Comparison of ENCODE assay signal across 14 cellular contexts in the genomic region with DNA sequence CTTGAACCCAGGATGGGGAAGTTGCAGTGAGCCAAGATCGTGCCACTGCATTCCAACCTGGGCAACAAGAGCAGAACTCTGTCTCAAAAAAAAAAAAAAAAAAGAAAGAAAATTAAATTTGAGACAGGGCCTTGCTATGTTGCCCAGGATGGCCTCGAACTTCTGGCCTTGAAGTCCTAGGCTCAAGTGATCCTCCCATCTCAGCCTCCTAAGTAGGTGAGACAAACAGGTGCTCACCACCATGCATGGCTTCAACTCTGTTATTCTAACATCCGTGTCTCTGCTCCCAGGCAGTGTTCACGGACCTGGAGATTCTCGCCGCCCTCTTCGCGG. TPM values are rescaled to one million over a fixed set of nuclear protein-coding genes. Genes with fewer than 3 reads are reported as not detected.
DNase-seq lines count a peak whose midpoint lies in the region; ATAC-seq, FAIRE-seq and TF ChIP-seq lines count a peak whose summit lies in the region.
"Had no signal": no experiment of that assay in that cellular context is flagged by ENCODE, and none has a peak within 500 bp of the region (broad histone marks: within the 10 kb centered on the region; RNA-seq: fewer than 3 reads in every experiment).

No MANE protein-coding gene starts in this region.

- CTCF ChIA-PET in IMR-90 (lab: Yijun Ruan, JAX) (no interaction called here), H1 (lab: Charles Lee; ENCODE audit: partially characterized antibody) (interaction anchor here (2.3 kb wide), 1 partner anchor 18 kb away, joined by 9 read pairs; no protein-coding TSS in a partner anchor)

- H3K79me2 ChIP-seq in H1 (ENCODE audit: control insufficient read depth in 1 of 2, insufficient read depth in 2 of 2, low read length in 2 of 2): no peaks in the 10 kb centered on the region

- H2BK20ac ChIP-seq in IMR-90 (ENCODE audit: low read depth, low read length) (no peak overlapping the region), H1 (ENCODE audit: low read length) (no peak overlapping the region)

- H2BK120ac ChIP-seq in IMR-90 (ENCODE audit: low read depth, low read length) (no peak overlapping the region), H1 (replicated peaks; ENCODE audit: low read depth, low read length) (no peak overlapping the region)

- H4K91ac ChIP-seq in IMR-90 (ENCODE audit: insufficient read depth, low read depth, low read length): no peak overlapping the region
- no peak overlapping the region for H4K91ac ChIP-seq in H1 (replicated peaks; ENCODE audit: insufficient read length, low read length)

- no peak for TF ChIP-seq EP300 in H1 (IDR thresholded peaks at IDR 0.05; ENCODE audit: borderline replicate concordance in 1 of 2, low read depth in 2 of 2, low read length in 2 of 2)

- intact Hi-C loops in IMR-90 (cut with micrococcal nuclease): no loop called here

- no peak overlapping the region for H2AK5ac ChIP-seq in IMR-90 (ENCODE audit: low read depth, low read length)
- H2AK5ac ChIP-seq in H1 (ENCODE audit: low read depth, low read length): no peak overlapping the region

- no peak overlapping the region for H2BK12ac ChIP-seq in H1 (ENCODE audit: low read depth, low read length)

- TF ChIP-seq POLR2A in IMR-90 (IDR thresholded peaks at IDR 0.05; ENCODE audit: low read depth, low read length): no peak
- no peak for TF ChIP-seq POLR2A in H1 (IDR thresholded peaks at IDR 0.05; ENCODE audit: control extremely low read depth in 1 of 2, low read depth in 2 of 2, low read length in 2 of 2)

- H3K9me1 ChIP-seq in IMR-90 (ENCODE audit: insufficient read depth, low read length): peaks cover 7% of the 10 kb centered on the region; the same call in 1 of the 2 replicates

- in situ Hi-C loops in IMR-90 (cut with MboI; ENCODE audit: low sequenced_read_pairs): no loop called here

- DNase-seq in IMR-90 (no peak), H1 (ENCODE audit: low read depth in 1 of 2, low spot score in 2 of 2) (no peak), retina (peak; percentile 77), DMS114 treated with DMSO at 0.1 percent for 48 hours (lab: John Stamatoyannopoulos, UW; ENCODE audit: unreplicated experiment) (no peak), NCI-H2227 treated with DMSO at 0.1 percent for 48 hours (lab: John Stamatoyannopoulos, UW) (no peak)
- DNase-seq in stimulated activated CD8-positive, alpha-beta memory T cell treated with anti-CD3 and anti-CD28 coated beads, Interleukin-4, amount 100 ng/mL, for 48 hours: no peak
- DNase-seq: AML-193, KG1 had no signal

- peaks cover 3% of the 10 kb centered on the region; the same call in 1 of the 2 replicates for H4K20me1 ChIP-seq in IMR-90 (ENCODE audit: insufficient read depth, low read length)
- H4K20me1 ChIP-seq in H1 (replicated peaks in 1 of 2; ENCODE audit: control insufficient read depth in 1 of 2, insufficient read depth in 2 of 2, low read length in 2 of 2): no peaks in the 10 kb centered on the region

- H3K9ac ChIP-seq in IMR-90 (ENCODE audit: low read depth, low read length) (no peak overlapping the region), H1 (replicated peaks in 1 of 4; ENCODE audit: extremely low read depth in 1 of 4, low read depth in 3 of 4, low read length in 3 of 4) (no peak overlapping the region)

- H2AFZ ChIP-seq in IMR-90 (replicated peaks; ENCODE audit: low read length, poor library complexity) (peak overlapping the region; percentile 89), H1 (ENCODE audit: low read length) (no peak overlapping the region)

- no peak overlapping the region for H3K23ac ChIP-seq in IMR-90 (ENCODE audit: low read depth, low read length)
- H3K23ac ChIP-seq in H1 (ENCODE audit: insufficient read length): no peak overlapping the region

- WGBS in IMR-90 (ENCODE audit: extremely low coverage in 2 of 2, insufficient read length in 1 of 2), 2 experiments: 20% methylated on average over 1 of the region's 8 CpGs; no CpG with 5 or more reads in 1 of the 2 experiments
- WGBS in H1 (ENCODE audit: extremely low coverage in 1 of 2, insufficient coverage in 1 of 2, insufficient read length in 1 of 2, insufficient replicate concordance in 2 of 2, low coverage in 1 of 2, low lambda C conversion rate in 2 of 2, missing lambda C conversion rate in 1 of 2), 2 experiments: 39% methylated on average over 8 of the region's 8 CpGs; no CpG with 5 or more reads in 1 of the 2 experiments

- dilution Hi-C loops in IMR-90 (cut with HindIII; ENCODE audit: low sequenced_read_pairs, unreplicated experiment): no loop called here

- BruUV-seq in IMR-90 (replicated peaks; lab: Mats Ljungman, UMichigan): no TSS peak

- TF ChIP-seq RAD21 in IMR-90 (IDR thresholded peaks at IDR 0.05; ENCODE audit: low read length): no peak
- no peak for TF ChIP-seq RAD21 in H1 (IDR thresholded peaks at IDR 0.05 in 1 of 2, conservative IDR thresholded peaks at IDR 0.05 in 1 of 2; ENCODE audit: low read depth in 2 of 2, low read length in 2 of 2)

- H3K9me3 ChIP-seq in IMR-90 (ENCODE audit: control insufficient read depth, insufficient read depth, low read length): no peaks in the 10 kb centered on the region
- no peaks in the 10 kb centered on the region for H3K9me3 ChIP-seq in H1 (ENCODE audit: insufficient read depth in 2 of 2, low read depth in 1 of 2, low read length in 1 of 2)
- H3K9me3 ChIP-seq: right lobe of liver had no signal

- H2BK15ac ChIP-seq in IMR-90 (ENCODE audit: low read depth, low read length) (no peak overlapping the region), H1 (ENCODE audit: low read length) (no peak overlapping the region)

- H3K27me3 ChIP-seq in IMR-90 (ENCODE audit: control insufficient read depth, insufficient read depth, low read length) (no peaks in the 10 kb centered on the region), H1 (replicated peaks in 1 of 4; ENCODE audit: control insufficient read depth in 3 of 4, extremely low read depth in 1 of 4, insufficient read depth in 3 of 4, low read length in 3 of 4) (peaks cover 0 to 5% (median 2%) of the 10 kb centered on the region in 4 experiments; a peak in 4 of 7 replicates)
- H3K27me3 ChIP-seq: dorsolateral prefrontal cortex, right lobe of liver had no signal

- peaks cover 6% of the 10 kb centered on the region; the same call in 1 of the 2 replicates for H3K23me2 ChIP-seq in H1 (ENCODE audit: low read depth, low read length)

- no peak overlapping the region for H3K4me3 ChIP-seq in IMR-90 (ENCODE audit: insufficient read depth, low read depth, low read length)
- no peak overlapping the region; a peak in 1 of 8 replicates for H3K4me3 ChIP-seq in H1 (ENCODE audit: extremely low read depth in 1 of 4, insufficient read depth in 2 of 4, low read depth in 3 of 4, low read length in 4 of 4)
- H3K4me3 ChIP-seq: lung had no signal

- H3K14ac ChIP-seq in IMR-90 (replicated peaks; ENCODE audit: low read depth, low read length) (no peak overlapping the region), H1 (ENCODE audit: insufficient read length) (no peak overlapping the region)

- no peak for FAIRE-seq in H1 (lab: Jason Lieb, UNC)

- no peak for TF ChIP-seq CTCF in IMR-90 (conservative IDR thresholded peaks at IDR 0.05; ENCODE audit: low read depth, low read length)
- no peak for TF ChIP-seq CTCF in H1 (IDR thresholded peaks at IDR 0.05; ENCODE audit: control extremely low read depth in 1 of 3, insufficient read depth in 1 of 3, low read depth in 1 of 3, low read length in 3 of 3)

- peak overlapping the region; percentile 87 for H2AK9ac ChIP-seq in IMR-90 (replicated peaks; ENCODE audit: low read depth, low read length, poor library complexity)

- POLR2A ChIA-PET in IMR-90 (lab: Charles Lee; ENCODE audit: unreplicated experiment): no interaction called here
- POLR2A ChIA-PET in H1 (lab: Charles Lee; ENCODE audit: partially characterized antibody): interaction anchor here (0.6 kb wide), 1 partner anchor 10 kb away, joined by 3 read pairs; no protein-coding TSS in a partner anchor

- H3K56ac ChIP-seq in IMR-90 (ENCODE audit: extremely low read depth, insufficient read depth, low read length): no peak overlapping the region
- no peak overlapping the region for H3K56ac ChIP-seq in H1 (replicated peaks; ENCODE audit: insufficient read length, low read depth, low read length)

- H4K8ac ChIP-seq in IMR-90 (ENCODE audit: low read depth in 2 of 2, low read length in 2 of 2) (no peak overlapping the region; a peak in 1 of 4 replicates), H1 (ENCODE audit: extremely low read depth, insufficient read depth, low read length) (no peak overlapping the region; the same call in 1 of the 2 replicates)

- H2BK5ac ChIP-seq in IMR-90 (ENCODE audit: low read depth, low read length, poor library complexity, severe bottlenecking) (no peak overlapping the region), H1 (ENCODE audit: low read depth, low read length) (no peak overlapping the region)

- H3K18ac ChIP-seq in IMR-90 (ENCODE audit: low read depth, low read length): no peak overlapping the region
- H3K18ac ChIP-seq in H1 (ENCODE audit: extremely low read depth, low read length): no peak overlapping the region

- ATAC-seq in GM19395 (IDR thresholded peaks at IDR 0.05; ENCODE audit: unreplicated experiment): peak; percentile 20
- no peak for ATAC-seq in IMR-90 (ENCODE audit: low read depth)

- H3K4me1 ChIP-seq in IMR-90 (ENCODE audit: control insufficient read depth, insufficient read depth, low read length) (peaks cover 3% of the 10 kb centered on the region; the same call in 1 of the 2 replicates), H1 (replicated peaks in 1 of 4; ENCODE audit: control insufficient read depth in 3 of 4, insufficient read depth in 4 of 4, low read length in 3 of 4) (peaks cover 0 to 7% (median 2%) of the 10 kb centered on the region in 4 experiments; a peak in 6 of 7 replicates)
- H3K4me1 ChIP-seq: right lobe of liver had no signal

- H3K36me3 ChIP-seq in IMR-90 (ENCODE audit: control insufficient read depth, insufficient read depth, low read length) (peaks cover 17% of the 10 kb centered on the region), H1 (ENCODE audit: control insufficient read depth in 2 of 4, insufficient read depth in 4 of 4, low read length in 3 of 4) (no peaks in the 10 kb centered on the region; a peak in 1 of 8 replicates)
- H3K36me3 ChIP-seq: right lobe of liver had no signal

- H3K4ac ChIP-seq in IMR-90 (ENCODE audit: low read depth, low read length): no peak overlapping the region
- no peak overlapping the region for H3K4ac ChIP-seq in H1 (replicated peaks; ENCODE audit: insufficient read length, low read depth, low read length)

- H3K27ac ChIP-seq in IMR-90 (ENCODE audit: insufficient read depth, low read length): no peak overlapping the region
- H3K27ac ChIP-seq in H1 (ENCODE audit: low read depth, low read length): no peak overlapping the region
- H3K27ac ChIP-seq: dorsolateral prefrontal cortex, right lobe of liver had no signal

- H3K79me1 ChIP-seq in IMR-90 (ENCODE audit: low read depth in 1 of 2, low read length in 2 of 2) (0 out of 4 replicates have a peak, but pooled peaks cover 0 to 3% of the 10 kb centered on the region in 2 experiments), H1 (ENCODE audit: low read depth, low read length) (no peaks in the 10 kb centered on the region)

- H4K5ac ChIP-seq in IMR-90 (ENCODE audit: low read depth, low read length) (no peak overlapping the region), H1 (ENCODE audit: insufficient read length, low read depth, low read length) (no peak overlapping the region)

- H3K4me2 ChIP-seq in IMR-90 (ENCODE audit: low read depth, low read length) (peak overlapping the region; percentile 16; the same call in 1 of the 2 replicates), H1 (ENCODE audit: insufficient read depth in 1 of 2, low read depth in 2 of 2, low read length in 2 of 2) (peak overlapping the region; percentile 24 to 88; a peak in 3 of 4 replicates)

RNA-seq across cellular contexts. Expression of gene PDE4A, which starts 40.3 kb away (rescaled TPM):
- total RNA-seq in IMR-90 (2012; rRNA removed): 1.7 and 1.8 TPM in 2 replicates
- polyA plus RNA-seq in IMR-90 (2012; rRNA removed) (5.9 and 7.0 TPM in 2 replicates), H1 (2011; rRNA removed) (2.0 and 3.4 TPM in 2 replicates)
- polyA plus RNA-seq in IMR-90 (2012; cell fraction: cytosol; rRNA removed): 4.6 and 8.3 TPM in 2 replicates
- 9.1 and 15.3 TPM in 2 replicates for polyA plus RNA-seq in IMR-90 (2012; cell fraction: nucleus; rRNA removed; ENCODE audit: low replicate concordance)
- total RNA-seq in H1 (2021; fragmentation: NEBNext Ultra II Directional; extraction: Animal tissue kit (Norgen Biotek cat#: 25700)): 4.4 and 5.0 TPM in 2 replicates
- polyA plus RNA-seq in H1 (2011; cell fraction: cytosol; rRNA removed): 1.8 TPM
- 2.5 TPM for polyA plus RNA-seq in H1 (2011; cell fraction: nucleus; rRNA removed)
- 2.6 to 4.2 TPM (median 3.9 TPM) in 4 replicates for polyA plus RNA-seq in H1 (2012, experiment 1 of 2)
- polyA plus RNA-seq in H1 (2012, experiment 2 of 2): 3.2 TPM
- polyA plus RNA-seq in H1 (2013, experiment 1 of 2): 3.3 TPM
- polyA plus RNA-seq in H1 (2013, experiment 2 of 2): 3.4 TPM
- 2.8 and 3.4 TPM in 2 replicates for polyA minus RNA-seq in H1 (2011; rRNA and poly(A)+ RNA removed)
- 4.5 TPM for polyA minus RNA-seq in H1 (2011; cell fraction: cytosol; rRNA and poly(A)+ RNA removed)
- polyA minus RNA-seq in H1 (2011; cell fraction: nucleus; rRNA and poly(A)+ RNA removed): 2.3 TPM

RNA-seq across cellular contexts. Expression of gene KEAP1, which starts 42.5 kb away (rescaled TPM):
- 68.0 and 81.6 TPM in 2 replicates for total RNA-seq in IMR-90 (2012; rRNA removed)
- polyA plus RNA-seq in IMR-90 (2012; rRNA removed) (63.4 and 64.2 TPM in 2 replicates), H1 (2011; rRNA removed) (106 and 117 TPM in 2 replicates)
- polyA plus RNA-seq in IMR-90 (2012; cell fraction: cytosol; rRNA removed): 43.8 and 70.9 TPM in 2 replicates
- polyA plus RNA-seq in IMR-90 (2012; cell fraction: nucleus; rRNA removed; ENCODE audit: low replicate concordance): 41.2 and 114 TPM in 2 replicates
- total RNA-seq in H1 (2021; fragmentation: NEBNext Ultra II Directional; extraction: Animal tissue kit (Norgen Biotek cat#: 25700)): 80.6 and 82.0 TPM in 2 replicates
- 81.3 TPM for polyA plus RNA-seq in H1 (2011; cell fraction: cytosol; rRNA removed)
- polyA plus RNA-seq in H1 (2011; cell fraction: nucleus; rRNA removed): 97.7 TPM
- 81.4 to 108 TPM (median 98.2 TPM) in 4 replicates for polyA plus RNA-seq in H1 (2012, experiment 1 of 2)
- polyA plus RNA-seq in H1 (2012, experiment 2 of 2): 70.3 TPM
- 39.6 TPM for polyA plus RNA-seq in H1 (2013, experiment 1 of 2)
- polyA plus RNA-seq in H1 (2013, experiment 2 of 2): 36.8 TPM
- 139 and 176 TPM in 2 replicates for polyA minus RNA-seq in H1 (2011; rRNA and poly(A)+ RNA removed)
- 86.8 TPM for polyA minus RNA-seq in H1 (2011; cell fraction: cytosol; rRNA and poly(A)+ RNA removed)
- polyA minus RNA-seq in H1 (2011; cell fraction: nucleus; rRNA and poly(A)+ RNA removed): 53.1 TPM

RNA-seq across cellular contexts. Expression of gene S1PR5, which starts 56.6 kb away (rescaled TPM):
- total RNA-seq in IMR-90 (2012; rRNA removed): 0.36 and 0.56 TPM in 2 replicates
- 0.55 and 0.59 TPM in 2 replicates for polyA plus RNA-seq in IMR-90 (2012; rRNA removed)
- polyA plus RNA-seq in IMR-90 (2012; cell fraction: cytosol; rRNA removed): 0.31 and 0.86 TPM in 2 replicates
- 0.10 and 0.45 TPM in 2 replicates for polyA plus RNA-seq in IMR-90 (2012; cell fraction: nucleus; rRNA removed; ENCODE audit: low replicate concordance)
- total RNA-seq in H1 (2021; fragmentation: NEBNext Ultra II Directional; extraction: Animal tissue kit (Norgen Biotek cat#: 25700)): 8.6 and 8.7 TPM in 2 replicates
- 2.4 and 3.6 TPM in 2 replicates for polyA plus RNA-seq in H1 (2011; rRNA removed)
- polyA plus RNA-seq in H1 (2011; cell fraction: cytosol; rRNA removed): 2.7 TPM
- polyA plus RNA-seq in H1 (2011; cell fraction: nucleus; rRNA removed): 2.3 TPM
- polyA plus RNA-seq in H1 (2012, experiment 1 of 2): 2.7 to 3.3 TPM (median 2.9 TPM) in 4 replicates
- 2.2 TPM for polyA plus RNA-seq in H1 (2012, experiment 2 of 2)
- polyA plus RNA-seq in H1 (2013, experiment 1 of 2): 14.0 TPM
- polyA plus RNA-seq in H1 (2013, experiment 2 of 2): 16.1 TPM
- 0.46 and 0.63 TPM in 2 replicates for polyA minus RNA-seq in H1 (2011; rRNA and poly(A)+ RNA removed)
- 1.8 TPM for polyA minus RNA-seq in H1 (2011; cell fraction: cytosol; rRNA and poly(A)+ RNA removed)
- polyA minus RNA-seq in H1 (2011; cell fraction: nucleus; rRNA and poly(A)+ RNA removed): 2.0 TPM
- total RNA-seq: activated naive CD4-positive, alpha-beta T cell treated with anti-CD3 and anti-CD28 coated beads for 36 hours; T-helper 1 cell treated with Interleukin-12 subunit alpha and Interleukin-12 subunit beta and Interleukin-4 antibody, amounts not matched to agents 30 ng/mL and 1 ng/mL, for 36 hours had no signal

RNA-seq across cellular contexts. Expression of gene CDC37, which starts 57.3 kb away (rescaled TPM):
- 209 and 248 TPM in 2 replicates for total RNA-seq in IMR-90 (2012; rRNA removed)
- polyA plus RNA-seq in IMR-90 (2012; rRNA removed): 629 and 650 TPM in 2 replicates
- polyA plus RNA-seq in IMR-90 (2012; cell fraction: cytosol; rRNA removed): 391 and 499 TPM in 2 replicates
- polyA plus RNA-seq in IMR-90 (2012; cell fraction: nucleus; rRNA removed; ENCODE audit: low replicate concordance): 1,716 and 1,854 TPM in 2 replicates
- total RNA-seq in H1 (2021; fragmentation: NEBNext Ultra II Directional; extraction: Animal tissue kit (Norgen Biotek cat#: 25700)): 162 and 164 TPM in 2 replicates
- 181 and 285 TPM in 2 replicates for polyA plus RNA-seq in H1 (2011; rRNA removed)
- polyA plus RNA-seq in H1 (2011; cell fraction: cytosol; rRNA removed): 404 TPM
- 587 TPM for polyA plus RNA-seq in H1 (2011; cell fraction: nucleus; rRNA removed)
- polyA plus RNA-seq in H1 (2012, experiment 1 of 2): 155 to 277 TPM (median 276 TPM) in 4 replicates
- 150 TPM for polyA plus RNA-seq in H1 (2012, experiment 2 of 2)
- 155 TPM for polyA plus RNA-seq in H1 (2013, experiment 1 of 2)
- 145 TPM for polyA plus RNA-seq in H1 (2013, experiment 2 of 2)
- 66.0 and 91.9 TPM in 2 replicates for polyA minus RNA-seq in H1 (2011; rRNA and poly(A)+ RNA removed)
- 104 TPM for polyA minus RNA-seq in H1 (2011; cell fraction: cytosol; rRNA and poly(A)+ RNA removed)
- polyA minus RNA-seq in H1 (2011; cell fraction: nucleus; rRNA and poly(A)+ RNA removed): 73.2 TPM
